In genomic region chr2:36246320-36246990, GRCh38 we compare ENCODE assay signal across 10 cellular contexts.
DNase-seq lines count a peak whose midpoint lies in the region; ATAC-seq lines count a peak whose summit lies in the region.
"Had no signal": no experiment of that assay in that cellular context is flagged by ENCODE, and none has a peak within 500 bp of the region (broad histone marks: within the 10 kb centered on the region; RNA-seq: fewer than 3 reads in every experiment).

No MANE protein-coding gene starts in this region.

- DNase-seq in A172 (ENCODE audit: low spot score), result peak; percentile 60
- DNase-seq in T-cell, result no peak
- no peak for DNase-seq in MG63
- DNase-seq in DMS 273 treated with DMSO at 0.1 percent for 48 hours (lab: John Stamatoyannopoulos, UW), result no peak
- DNase-seq in HCEC 1CT, result no peak
- no peak for DNase-seq in NCI-H1930 (lab: John Stamatoyannopoulos, UW)
- DNase-seq: dermis blood vessel endothelial cell, uterus had no signal

- ATAC-seq in GM19035 (IDR thresholded peaks at IDR 0.05; ENCODE audit: unreplicated experiment), result peak; percentile 92
- ATAC-seq in HG03045 (IDR thresholded peaks at IDR 0.05; ENCODE audit: unreplicated experiment), result peak; percentile 78
- peak; percentile 72 to 98 (median 88) for ATAC-seq in T-cell (replicated peaks in 1 of 4)

- H3K4me1 Mint-ChIP-seq in T-cell, result peaks cover 62 to 64% (median 64%) of the 10 kb centered on the region in 3 donors

- H3K36me3 ChIP-seq in MG63, result no peaks in the 10 kb centered on the region
- H3K36me3 ChIP-seq: uterus had no signal

- no peaks in the 10 kb centered on the region for H3K9me3 Mint-ChIP-seq in T-cell

- H3K4me3 Mint-ChIP-seq in T-cell, result peak overlapping the region; percentile 25 to 54 (median 43)

- CTCF ChIA-PET in T-cell (lab: Charles Lee), result interaction anchor here (0.5 to 1.0 kb wide), 2 partner anchors 25 to 58 kb away, joined by 3 to 4 read pairs; no protein-coding TSS in a partner anchor

- no peaks in the 10 kb centered on the region for H3K9me3 ChIP-seq in MG63
- H3K9me3 ChIP-seq: uterus had no signal

- H3K27me3 ChIP-seq in MG63, result peaks cover 10% of the 10 kb centered on the region
- H3K27me3 ChIP-seq: uterus had no signal

- H3K27ac Mint-ChIP-seq in T-cell, result peak overlapping the region; percentile 23 to 53

- POLR2A ChIA-PET in T-cell (lab: Charles Lee), result interaction anchor here in 1 of 2 donors (0.5 kb wide), 1 partner anchor 801 kb away, joined by 3 read pairs; no protein-coding TSS in a partner anchor

- H3K27me3 Mint-ChIP-seq in T-cell, result peaks cover 0 to 3% of the 10 kb centered on the region in 2 donors

- H3K36me3 Mint-ChIP-seq in T-cell, result no peaks in the 10 kb centered on the region

- no peak overlapping the region for H3K4me3 ChIP-seq in MG63
- H3K4me3 ChIP-seq: uterus had no signal
